ENCODE assay signal across 8 cellular contexts in the genomic region with DNA sequence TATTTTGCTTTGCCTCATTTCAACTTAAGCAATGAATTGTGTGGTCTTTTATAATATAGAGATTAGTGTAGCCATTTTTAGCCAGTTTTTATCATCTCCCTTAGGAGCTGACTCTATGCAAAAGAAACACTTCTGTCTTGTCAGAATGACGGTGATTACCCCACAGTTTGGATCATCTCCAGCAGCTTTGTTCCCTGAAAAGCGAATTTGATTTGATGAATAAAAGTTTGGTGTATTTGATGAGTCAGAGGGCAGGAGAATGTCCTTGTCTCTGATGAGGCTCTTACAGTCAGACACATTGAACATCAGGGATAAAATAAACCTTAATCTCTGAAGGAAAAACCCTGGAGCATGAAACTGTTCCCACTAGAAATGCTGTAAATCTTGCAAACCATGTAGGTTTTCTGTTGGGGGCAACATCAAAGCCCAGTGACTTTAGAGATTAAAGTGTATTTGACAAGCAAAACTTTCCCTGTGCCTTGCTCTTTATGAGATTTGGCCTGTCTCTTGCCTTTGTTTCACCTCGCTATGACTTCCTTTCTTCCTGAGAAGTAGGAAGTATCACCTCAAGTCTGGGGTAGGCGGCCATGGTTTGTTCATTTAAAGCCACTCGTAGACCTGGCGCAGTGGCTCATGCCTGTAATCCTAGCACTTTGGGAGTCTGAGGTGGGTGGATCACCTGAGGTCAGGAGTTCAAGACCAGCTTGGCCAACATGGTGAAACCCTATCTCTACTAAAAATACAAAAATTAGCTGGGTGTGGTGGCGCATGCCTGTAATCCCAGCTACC.
DNase-seq lines count a peak whose midpoint lies in the region; ATAC-seq lines count a peak whose summit lies in the region.

No MANE protein-coding gene starts in this region.

- H3K4me3 Mint-ChIP-seq in effector memory CD8-positive, alpha-beta T cell, result peak overlapping the region; percentile 5 to 16

- H3K9me3 Mint-ChIP-seq in effector memory CD8-positive, alpha-beta T cell, result no peaks in the 10 kb centered on the region

- peak; percentile 37 for DNase-seq in Daoy (ENCODE audit: low read depth)
- DNase-seq in NCI-H460 (ENCODE audit: extremely low read depth, low read depth), result peak; percentile 65
- DNase-seq in effector memory CD8-positive, alpha-beta T cell, result no peak
- DNase-seq in pons (ENCODE audit: low spot score), result peak; percentile 55
- no peak for DNase-seq in NCI-H510A treated with DMSO at 0.1 percent for 48 hours (lab: John Stamatoyannopoulos, UW)
- DNase-seq in NCI-H146 treated with DMSO at 0.1 percent for 48 hours (lab: John Stamatoyannopoulos, UW; ENCODE audit: unreplicated experiment), result no peak

- H3K27ac Mint-ChIP-seq in effector memory CD8-positive, alpha-beta T cell, result no peak overlapping the region

- no peaks in the 10 kb centered on the region for H3K36me3 Mint-ChIP-seq in effector memory CD8-positive, alpha-beta T cell (ENCODE audit: insufficient read depth)

- H3K27me3 Mint-ChIP-seq in effector memory CD8-positive, alpha-beta T cell, result no peaks in the 10 kb centered on the region

- ATAC-seq in effector memory CD8-positive, alpha-beta T cell (replicated peaks), result no peak
- ATAC-seq in GM19452 (IDR thresholded peaks at IDR 0.05; ENCODE audit: unreplicated experiment) (no peak), HG02798 (IDR thresholded peaks at IDR 0.05; ENCODE audit: poor library complexity, unreplicated experiment) (no peak)

- H3K4me1 Mint-ChIP-seq in effector memory CD8-positive, alpha-beta T cell (ENCODE audit: low read depth in 2 of 2), result peaks cover 5 to 13% of the 10 kb centered on the region in 2 donors

Comparison
In these comparisons a context has a peak if more than half of its experiments do, and no peak if none do; other contexts are left out.
1. DNase-seq: peak in Daoy (single experiment), NCI-H460 (single experiment) and pons (single experiment); none in effector memory CD8-positive, alpha-beta T cell (0 of 3), NCI-H510A treated with DMSO at 0.1 percent for 48 hours (single experiment) and NCI-H146 treated with DMSO at 0.1 percent for 48 hours (single experiment).